In genomic region chr9:19101203-19101602, GRCh38 we compare ENCODE assay signal across 11 cellular contexts. TPM values are rescaled to one million over a fixed set of nuclear protein-coding genes. Genes with fewer than 3 reads are reported as not detected.
DNase-seq lines count a peak whose midpoint lies in the region; ATAC-seq and TF ChIP-seq lines count a peak whose summit lies in the region.
"Had no signal": no experiment of that assay in that cellular context is flagged by ENCODE, and none has a peak within 500 bp of the region (broad histone marks: within the 10 kb centered on the region; RNA-seq: fewer than 3 reads in every experiment).

No MANE protein-coding gene starts in this region.

- POLR2A ChIA-PET in HCT116 (lab: Charles Lee): no interaction called here
- POLR2A ChIA-PET in activated CD8-positive, alpha-beta T cell treated with anti-CD3 and anti-CD28 coated beads, Interleukin-2, amount 10 ng/mL, durations not matched to agents 7 days and 5 days (lab: Charles Lee): interaction anchor here (0.6 to 2.0 kb wide), 9 partner anchors 11 to 279 kb away, joined by 3 to 9 read pairs (median 3); partner anchors contain the start of gene RPS6

- H3K4me3 Mint-ChIP-seq in activated CD8-positive, alpha-beta T cell treated with anti-CD3 and anti-CD28 coated beads, Interleukin-2, amount 10 ng/mL, durations not matched to agents 7 days and 5 days: peak overlapping the region; percentile 96

- no peak for DNase-seq in AG10803 (ENCODE audit: low read depth)
- DNase-seq in HCT116 (ENCODE audit: low read depth, low spot score): no peak
- no peak for DNase-seq in activated CD8-positive, alpha-beta T cell treated with anti-CD3 and anti-CD28 coated beads, Interleukin-2, amount 10 ng/mL, durations not matched to agents 7 days and 5 days
- DNase-seq in NCI-H187 treated with DMSO at 0.1 percent for 48 hours (lab: John Stamatoyannopoulos, UW): no peak
- no peak for DNase-seq in RKO (ENCODE audit: low spot score)
- DNase-seq in stimulated activated CD8-positive, alpha-beta memory T cell treated with anti-CD3 and anti-CD28 coated beads, Interleukin-4, amount 100 ng/mL, for 48 hours: no peak
- DNase-seq in left ventricle myocardium superior: no peak
- DNase-seq: midbrain, NCI-H2227 treated with DMSO at 0.1 percent for 48 hours had no signal

- TF ChIP-seq CTCF in AG10803 (conservative IDR thresholded peaks at IDR 0.05; ENCODE audit: low read length): no peak
- TF ChIP-seq CTCF in HCT116 (IDR thresholded peaks at IDR 0.05 in 2 of 3, conservative IDR thresholded peaks at IDR 0.05 in 1 of 3; ENCODE audit: borderline replicate concordance in 1 of 3, insufficient read depth in 1 of 3, low read depth in 2 of 3, low read length in 2 of 3): no peak

- H3K36me3 ChIP-seq in HCT116 (ENCODE audit: control insufficient read depth in 1 of 2, insufficient read depth in 2 of 2, low read length in 2 of 2): peaks cover 6 to 11% of the 10 kb centered on the region in 2 experiments; a peak in 2 of 4 replicates
- peaks cover 33% of the 10 kb centered on the region for H3K36me3 ChIP-seq in iPS-20b (ENCODE audit: insufficient read depth, low read depth, low read length)

- peak overlapping the region; percentile 52 for H3K27ac Mint-ChIP-seq in activated CD8-positive, alpha-beta T cell treated with anti-CD3 and anti-CD28 coated beads, Interleukin-2, amount 10 ng/mL, durations not matched to agents 7 days and 5 days

- no peak overlapping the region for H3K27ac ChIP-seq in HCT116 (ENCODE audit: low read depth, low read length)
- H3K27ac ChIP-seq in iPS-20b (ENCODE audit: low read length): no peak overlapping the region

- H3K4me1 Mint-ChIP-seq in activated CD8-positive, alpha-beta T cell treated with anti-CD3 and anti-CD28 coated beads, Interleukin-2, amount 10 ng/mL, durations not matched to agents 7 days and 5 days (ENCODE audit: low read depth): peaks cover 39% of the 10 kb centered on the region

- H3K9ac ChIP-seq in HCT116 (ENCODE audit: low read length): peak overlapping the region; percentile 89
- peak overlapping the region; percentile 96; the same call in 1 of the 2 replicates for H3K9ac ChIP-seq in iPS-20b (ENCODE audit: low read depth, low read length)

- no peaks in the 10 kb centered on the region for H3K9me3 ChIP-seq in HCT116 (ENCODE audit: control insufficient read depth in 1 of 2, insufficient read depth in 1 of 2, low read depth in 1 of 2, low read length in 2 of 2)
- no peaks in the 10 kb centered on the region for H3K9me3 ChIP-seq in iPS-20b (ENCODE audit: insufficient read depth, low read depth, low read length)

- no TSS peak for BruUV-seq in HCT116 (replicated peaks; lab: Mats Ljungman, UMichigan)

- H3K4me3 ChIP-seq in AG10803 (ENCODE audit: low read length): peak overlapping the region; percentile 24; the same call in 1 of the 2 replicates
- peak overlapping the region; percentile 84 to 98 for H3K4me3 ChIP-seq in HCT116 (replicated peaks in 1 of 2; ENCODE audit: low read depth in 1 of 2, low read length in 2 of 2)
- H3K4me3 ChIP-seq in iPS-20b (ENCODE audit: low read length): peak overlapping the region; percentile 99

- no peaks in the 10 kb centered on the region for H3K9me2 ChIP-seq in HCT116 (ENCODE audit: insufficient read depth)

- H3K27me3 ChIP-seq in HCT116 (ENCODE audit: insufficient read depth, low read length): no peaks in the 10 kb centered on the region
- H3K27me3 ChIP-seq in iPS-20b (ENCODE audit: insufficient read depth, low read length): no peaks in the 10 kb centered on the region

- peak overlapping the region; percentile 77 for H3K4me2 ChIP-seq in HCT116 (ENCODE audit: low read length)

- CTCF ChIA-PET in HCT116 (lab: Charles Lee): no interaction called here
- CTCF ChIA-PET in activated CD8-positive, alpha-beta T cell treated with anti-CD3 and anti-CD28 coated beads, Interleukin-2, amount 10 ng/mL, durations not matched to agents 7 days and 5 days (lab: Charles Lee): interaction anchor here (1.2 to 1.9 kb wide), 3 partner anchors 16 to 73 kb away, joined by 3 to 11 read pairs (median 3); no protein-coding TSS in a partner anchor

- peaks cover 10% of the 10 kb centered on the region in 2 experiments; a peak in 2 of 4 replicates for H3K4me1 ChIP-seq in HCT116 (ENCODE audit: control insufficient read depth in 1 of 2, insufficient read depth in 2 of 2, low read length in 2 of 2)
- H3K4me1 ChIP-seq in iPS-20b (ENCODE audit: insufficient read depth, low read length): no peaks in the 10 kb centered on the region

- no peaks in the 10 kb centered on the region for H4K20me1 ChIP-seq in HCT116 (ENCODE audit: insufficient read depth)

- peaks cover 62% of the 10 kb centered on the region for H3K79me2 ChIP-seq in HCT116 (ENCODE audit: insufficient read depth, low read length)

- H3K27me3 Mint-ChIP-seq in activated CD8-positive, alpha-beta T cell treated with anti-CD3 and anti-CD28 coated beads, Interleukin-2, amount 10 ng/mL, durations not matched to agents 7 days and 5 days (ENCODE audit: low read depth): no peaks in the 10 kb centered on the region

- H3K36me3 Mint-ChIP-seq in activated CD8-positive, alpha-beta T cell treated with anti-CD3 and anti-CD28 coated beads, Interleukin-2, amount 10 ng/mL, durations not matched to agents 7 days and 5 days (ENCODE audit: low read depth): peaks cover 33% of the 10 kb centered on the region

- RAD21 ChIA-PET in HCT116 (lab: Charles Lee; ENCODE audit: low non-redundant PET in 1 of 2, low total read pairs in 2 of 2, uncharacterized antibody in 2 of 2, unreplicated experiment in 2 of 2): no interaction called here

- ATAC-seq in HCT116 (no peak), left ventricle myocardium superior (no peak)
- ATAC-seq in activated CD8-positive, alpha-beta T cell treated with anti-CD3 and anti-CD28 coated beads, Interleukin-2, amount 10 ng/mL, durations not matched to agents 7 days and 5 days: no peak
- ATAC-seq: activated CD4-positive, CD25-positive, alpha-beta regulatory T cell treated with anti-CD3 and anti-CD28 coated beads, Interleukin-2, amount 50 U/mL, for 24 hours had no signal

- no peak for TF ChIP-seq RAD21 in HCT116 (IDR thresholded peaks at IDR 0.05; ENCODE audit: low read depth)

- no peak for TF ChIP-seq POLR2A in HCT116 (IDR thresholded peaks at IDR 0.05; ENCODE audit: borderline replicate concordance, extremely low read depth, insufficient read depth, insufficient read length)

- H3K9me3 Mint-ChIP-seq in activated CD8-positive, alpha-beta T cell treated with anti-CD3 and anti-CD28 coated beads, Interleukin-2, amount 10 ng/mL, durations not matched to agents 7 days and 5 days (ENCODE audit: insufficient read depth): no peaks in the 10 kb centered on the region

- no peak overlapping the region for H2AFZ ChIP-seq in HCT116 (ENCODE audit: low read depth, low read length, poor library complexity, severe bottlenecking)

- intact Hi-C loops in HCT116 (cut with micrococcal nuclease) (no loop called here), left ventricle myocardium superior (cut with micrococcal nuclease) (no loop called here)

TF ChIP-seq in HCT116, 20 proteins besides CTCF, POLR2A, EP300 and RAD21 (continues in another document):
- TF ChIP-seq SIN3A (IDR thresholded peaks at IDR 0.05; ENCODE audit: low read depth) (no peak), ZNF274 (IDR thresholded peaks at IDR 0.05; ENCODE audit: low read depth, low read length) (no peak), JUND (IDR thresholded peaks at IDR 0.05) (no peak), MAX (IDR thresholded peaks at IDR 0.05) (no peak), ZFX (IDR thresholded peaks at IDR 0.05) (no peak), CEBPB (IDR thresholded peaks at IDR 0.05; ENCODE audit: low read depth) (no peak), ELF1 (IDR thresholded peaks at IDR 0.05; ENCODE audit: borderline replicate concordance, low read depth) (no peak), ZBTB33 (IDR thresholded peaks at IDR 0.05; ENCODE audit: extremely low read depth, insufficient replicate concordance, low read length) (no peak), EZH2 (IDR thresholded peaks at IDR 0.05) (no peak), SRF (IDR thresholded peaks at IDR 0.05; ENCODE audit: low read depth) (no peak), FOSL1 (IDR thresholded peaks at IDR 0.05; ENCODE audit: low read depth) (no peak), TCF7L2 (IDR thresholded peaks at IDR 0.05; ENCODE audit: borderline replicate concordance, extremely low read depth, insufficient read depth, insufficient read length) (no peak), EZH2phosphoT487 (IDR thresholded peaks at IDR 0.05; ENCODE audit: borderline replicate concordance) (no peak)

RNA-seq across cellular contexts. Expression of gene HAUS6, which starts 1.5 kb away (rescaled TPM):
- total RNA-seq in HCT116 (2021; ENCODE audit: unreplicated experiment) (28.8 TPM), left ventricle myocardium superior (5.6 TPM)
- polyA plus RNA-seq in HCT116 (2012): 4.5 and 7.1 TPM in 2 replicates
- total RNA-seq in activated CD8-positive, alpha-beta T cell treated with anti-CD3 and anti-CD28 coated beads, Interleukin-2, amount 10 ng/mL, durations not matched to agents 7 days and 5 days: 10 to 100 TPM; 29.2 to 30.8 TPM

RNA-seq across cellular contexts. Expression of gene PLIN2, which starts 26.1 kb away (rescaled TPM):
- total RNA-seq in HCT116 (2021; ENCODE audit: unreplicated experiment) (18.4 TPM), left ventricle myocardium superior (45.1 TPM)
- 28.6 and 30.7 TPM in 2 replicates for polyA plus RNA-seq in HCT116 (2012)
- total RNA-seq in activated CD8-positive, alpha-beta T cell treated with anti-CD3 and anti-CD28 coated beads, Interleukin-2, amount 10 ng/mL, durations not matched to agents 7 days and 5 days: 10 to 100 TPM; 53.5 to 54.6 TPM

RNA-seq across cellular contexts. Expression of gene RRAGA, which starts 52.0 kb away (rescaled TPM):
- total RNA-seq in HCT116 (2021; ENCODE audit: unreplicated experiment) (47.3 TPM), left ventricle myocardium superior (70.7 TPM)
- 40.0 and 47.8 TPM in 2 replicates for polyA plus RNA-seq in HCT116 (2012)
- total RNA-seq in activated CD8-positive, alpha-beta T cell treated with anti-CD3 and anti-CD28 coated beads, Interleukin-2, amount 10 ng/mL, durations not matched to agents 7 days and 5 days: 10 to 100 TPM; 44.7 to 46.0 TPM

Comparison
In these comparisons a context has a peak if more than half of its experiments do, and no peak if none do; other contexts are left out.
1. H3K4me3 ChIP-seq: peak in every context shown above with its lines; median percentile 99 in iPS-20b; 91 in HCT116; 24 in AG10803.